In the genomic region with DNA sequence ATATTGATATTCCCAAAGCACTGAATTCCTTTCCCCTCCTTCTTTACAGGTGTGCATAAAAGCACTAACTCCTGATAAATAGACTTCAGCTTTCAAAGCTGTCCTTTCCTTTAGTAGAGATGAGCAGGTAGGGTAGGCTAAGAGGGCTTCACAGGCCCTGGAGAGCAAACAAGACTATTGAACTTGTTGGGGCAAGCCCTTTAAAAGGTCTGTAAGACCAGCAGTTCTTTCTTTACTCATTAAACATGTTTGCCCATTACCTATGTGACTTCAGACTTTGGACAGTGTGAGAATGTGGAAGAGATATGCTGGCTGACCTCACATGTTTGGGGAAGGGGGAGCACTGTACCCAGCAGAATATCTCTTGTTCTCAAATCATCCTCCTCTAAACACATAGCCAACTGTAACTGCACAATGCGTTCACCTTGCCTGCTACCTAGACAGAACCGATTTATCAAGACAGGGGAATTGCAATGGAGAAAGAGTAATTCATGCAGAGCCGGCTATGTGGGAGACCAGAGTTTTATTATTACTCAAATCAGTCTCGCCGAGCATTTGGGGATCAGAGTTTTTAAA, we compare ENCODE assay signal across 23 cellular contexts. TPM values are rescaled to one million over a fixed set of nuclear protein-coding genes. Genes with fewer than 3 reads are reported as not detected.
DNase-seq lines count a peak whose midpoint lies in the region; ATAC-seq, FAIRE-seq and TF ChIP-seq lines count a peak whose summit lies in the region.
"Had no signal": no experiment of that assay in that cellular context is flagged by ENCODE, and none has a peak within 500 bp of the region (broad histone marks: within the 10 kb centered on the region; RNA-seq: fewer than 3 reads in every experiment).

No MANE protein-coding gene starts in this region.

- H3K9me3 Mint-ChIP-seq in GM23338, result peaks cover 25% of the 10 kb centered on the region
- H3K9me3 Mint-ChIP-seq: activated B cell treated with CpG ODN at 0.5 μM for 24 hours; activated CD4-positive, alpha-beta memory T cell treated with anti-CD3 and anti-CD28 coated beads, Interleukin-2, amount 10 ng/mL, durations not matched to agents 7 days and 5 days; stimulated activated memory B cell treated with anti-CD40 and anti-IgM and Interleukin-4, amounts not matched to agents 10 μg/mL and 1 μg/mL and 100 μg/mL, for 72 hours had no signal

- H3F3A ChIP-seq in GM23338 (replicated peaks; ENCODE audit: low read depth), result peaks cover 16% of the 10 kb centered on the region; the same call in 1 of the 2 replicates

- FAIRE-seq in GM12878 (lab: Jason Lieb, UNC), result no peak

- H3K4me3 Mint-ChIP-seq in GM23338, result peak overlapping the region; percentile 7; the same call in 1 of the 3 replicates
- H3K4me3 Mint-ChIP-seq: activated B cell treated with CpG ODN at 0.5 μM for 24 hours; activated CD4-positive, alpha-beta memory T cell treated with anti-CD3 and anti-CD28 coated beads, Interleukin-2, amount 10 ng/mL, durations not matched to agents 7 days and 5 days; CD14-positive monocyte; stimulated activated memory B cell treated with anti-CD40 and anti-IgM and Interleukin-4, amounts not matched to agents 10 μg/mL and 1 μg/mL and 100 μg/mL, for 72 hours had no signal

- H2AFZ ChIP-seq in GM23338 (no peak overlapping the region), GM12878 (ENCODE audit: control insufficient read depth, low read depth, low read length) (no peak overlapping the region)

- no peaks in the 10 kb centered on the region for H3K27me3 ChIP-seq in GM23338 (ENCODE audit: insufficient read depth)
- H3K27me3 ChIP-seq in GM12878 (replicated peaks in 1 of 2; ENCODE audit: control insufficient read depth in 2 of 2, insufficient read depth in 2 of 2, low read length in 1 of 2), result no peaks in the 10 kb centered on the region
- no peaks in the 10 kb centered on the region for H3K27me3 ChIP-seq in A673 (replicated peaks; ENCODE audit: insufficient read depth, low read depth, low read length, poor library complexity)

- no peaks in the 10 kb centered on the region for H4K20me1 ChIP-seq in GM23338 (replicated peaks; ENCODE audit: insufficient read depth)
- no peaks in the 10 kb centered on the region for H4K20me1 ChIP-seq in GM12878 (ENCODE audit: control insufficient read depth, insufficient read depth)

- peaks cover 34% of the 10 kb centered on the region for H3K4me1 ChIP-seq in GM23338 (ENCODE audit: insufficient read depth)
- H3K4me1 ChIP-seq in GM12878 (ENCODE audit: control insufficient read depth, insufficient read depth, low read length), result no peaks in the 10 kb centered on the region
- H3K4me1 ChIP-seq in A673 (ENCODE audit: insufficient read depth, low read length, poor library complexity, severe bottlenecking), result no peaks in the 10 kb centered on the region

- CTCF ChIA-PET in GM12878 (lab: Yijun Ruan, JAX) (interaction anchor here (1.0 kb wide), 1 partner anchor 26 kb away, joined by 3 read pairs; no protein-coding TSS in a partner anchor), A673 (lab: Charles Lee) (no interaction called here)

- SMC1A ChIA-PET in GM12878 (lab: Charles Lee; ENCODE audit: uncharacterized antibody, unreplicated experiment), result interaction anchor here (1.2 kb wide), 1 partner anchor 13 kb away, joined by 3 read pairs; no protein-coding TSS in a partner anchor

- peaks cover 11% of the 10 kb centered on the region; the same call in 1 of the 2 replicates for H3K9me2 ChIP-seq in GM23338 (ENCODE audit: insufficient read depth)

- DNase-seq in GM23338 (ENCODE audit: low spot score) (no peak), LNCaP clone FGC (ENCODE audit: low read depth) (peak; percentile 23), GM12878 (ENCODE audit: low read depth, low spot score) (no peak), left kidney (ENCODE audit: low read depth, low spot score) (peak; percentile 17), A673 (ENCODE audit: low spot score) (no peak)
- no peak for DNase-seq in activated T-cell treated with anti-CD3 and anti-CD28 coated beads, Interleukin-2, amount 50 U/mL, for 1 hour
- DNase-seq: activated B cell treated with CpG ODN at 0.5 μM for 24 hours; activated CD4-positive, alpha-beta memory T cell treated with anti-CD3 and anti-CD28 coated beads, Interleukin-2, amount 10 ng/mL, durations not matched to agents 7 days and 5 days; activated gamma-delta T cell treated with Interleukin-2 at 50 U/mL for 16 hours; GDM1; left ventricle myocardium superior; NCI-H1048; NCI-H69 had no signal

- H3K27me3 Mint-ChIP-seq in GM23338 (ENCODE audit: insufficient read depth, low read depth, poor library complexity), result peaks cover 4% of the 10 kb centered on the region
- H3K27me3 Mint-ChIP-seq: activated B cell treated with CpG ODN at 0.5 μM for 24 hours; activated CD4-positive, alpha-beta memory T cell treated with anti-CD3 and anti-CD28 coated beads, Interleukin-2, amount 10 ng/mL, durations not matched to agents 7 days and 5 days had no signal

- H3K36me3 ChIP-seq in GM23338 (ENCODE audit: insufficient read depth), result peaks cover 4% of the 10 kb centered on the region
- no peaks in the 10 kb centered on the region for H3K36me3 ChIP-seq in GM12878 (ENCODE audit: control insufficient read depth in 2 of 2, insufficient read depth in 2 of 2, low read length in 1 of 2)
- no peaks in the 10 kb centered on the region for H3K36me3 ChIP-seq in A673 (ENCODE audit: insufficient read depth, low read length, poor library complexity, severe bottlenecking)

- H3K9me3 ChIP-seq in GM12878 (replicated peaks; ENCODE audit: control insufficient read depth, insufficient read depth, low read length), result no peaks in the 10 kb centered on the region
- no peaks in the 10 kb centered on the region for H3K9me3 ChIP-seq in A673 (ENCODE audit: low read depth, low read length, poor library complexity, severe bottlenecking)

- TF ChIP-seq EP300 in GM12878 (IDR thresholded peaks at IDR 0.05; ENCODE audit: borderline replicate concordance in 1 of 2, control insufficient read depth in 1 of 2, low read depth in 2 of 2, low read length in 2 of 2), result no peak

- 76% methylated on average over 5 of the region's 5 CpGs for WGBS in GM12878 (ENCODE audit: insufficient coverage, insufficient replicate concordance, low lambda C conversion rate, missing lambda C conversion rate)

- no peak overlapping the region for H3K9ac ChIP-seq in GM12878 (ENCODE audit: control insufficient read depth, insufficient read depth, low read length)

- TF ChIP-seq POLR2A in GM12878 (IDR thresholded peaks at IDR 0.05; ENCODE audit: low read depth, low read length), result no peak

- intact Hi-C loops in GM12878 (cut with micrococcal nuclease; ENCODE audit: unreplicated experiment), result no loop called here
- intact Hi-C loops in A673 (cut with micrococcal nuclease; ENCODE audit: unreplicated experiment), result no loop called here

- peak overlapping the region; percentile 95 for H3K27ac ChIP-seq in GM23338 (ENCODE audit: low read depth)
- no peak overlapping the region for H3K27ac ChIP-seq in GM12878 (ENCODE audit: control insufficient read depth, insufficient read depth)
- no peak overlapping the region for H3K27ac ChIP-seq in A673 (ENCODE audit: low read depth, low read length, poor library complexity, severe bottlenecking)
- H3K27ac ChIP-seq: coronary artery, skin epidermis had no signal

- BruUV-seq in GM12878 (replicated peaks; lab: Mats Ljungman, UMichigan) (no TSS peak), A673 (replicated peaks; lab: Mats Ljungman, UMichigan) (no TSS peak)

- RAD21 ChIA-PET in GM12878 (lab: Charles Lee; ENCODE audit: unreplicated experiment), result interaction anchor here (1.5 kb wide), 1 partner anchor 19 kb away, joined by 8 read pairs; no protein-coding TSS in a partner anchor

- peak overlapping the region; percentile 88 for H3K27ac Mint-ChIP-seq in GM23338
- H3K27ac Mint-ChIP-seq: activated B cell treated with CpG ODN at 0.5 μM for 24 hours; activated CD4-positive, alpha-beta memory T cell treated with anti-CD3 and anti-CD28 coated beads, Interleukin-2, amount 10 ng/mL, durations not matched to agents 7 days and 5 days; CD14-positive monocyte; stimulated activated memory B cell treated with anti-CD40 and anti-IgM and Interleukin-4, amounts not matched to agents 10 μg/mL and 1 μg/mL and 100 μg/mL, for 72 hours had no signal

- H3K4me2 ChIP-seq in GM23338 (peak overlapping the region; percentile 2), GM12878 (ENCODE audit: control insufficient read depth, insufficient read depth) (no peak overlapping the region)

- H3K36me3 Mint-ChIP-seq in GM23338 (ENCODE audit: low read depth), result peaks cover 32% of the 10 kb centered on the region; the same call in 2 of the 3 replicates
- H3K36me3 Mint-ChIP-seq: CD14-positive monocyte; stimulated activated memory B cell treated with anti-CD40 and anti-IgM and Interleukin-4, amounts not matched to agents 10 μg/mL and 1 μg/mL and 100 μg/mL, for 72 hours had no signal

- TF ChIP-seq RAD21 in GM12878 (IDR thresholded peaks at IDR 0.05; ENCODE audit: insufficient read depth, low read depth, low read length), result no peak

- H3K79me2 ChIP-seq in GM23338 (replicated peaks; ENCODE audit: insufficient read depth) (no peaks in the 10 kb centered on the region), GM12878 (ENCODE audit: control insufficient read depth, insufficient read depth, low read length) (no peaks in the 10 kb centered on the region)

- POLR2A ChIA-PET in GM12878 (lab: Charles Lee) (interaction anchor here (1.0 to 1.6 kb wide), 2 partner anchors 19 to 23 kb away, joined by 3 read pairs; no protein-coding TSS in a partner anchor), A673 (lab: Charles Lee; ENCODE audit: low non-redundant PET) (no interaction called here)

- TF ChIP-seq CTCF in GM23338 (conservative IDR thresholded peaks at IDR 0.05; ENCODE audit: low read depth in 2 of 2) (no peak), LNCaP clone FGC (IDR thresholded peaks at IDR 0.05; ENCODE audit: control insufficient read depth, extremely low read depth, insufficient read depth) (no peak), GM12878 (IDR thresholded peaks at IDR 0.05 in 2 of 3, conservative IDR thresholded peaks at IDR 0.05 in 1 of 3; ENCODE audit: control insufficient read depth in 2 of 3, extremely low read depth in 1 of 3, insufficient read depth in 1 of 3, low read depth in 3 of 3, low read length in 3 of 3) (no peak), A673 (conservative IDR thresholded peaks at IDR 0.05; ENCODE audit: low read depth, low read length) (no peak)

- in situ Hi-C loops in GM12878 (cut with MboI), result no loop called here

- ATAC-seq in GM23338 (peak; percentile 52), GM12878 (peak; percentile 54), HG02981 (IDR thresholded peaks at IDR 0.05; ENCODE audit: unreplicated experiment) (no peak), GM19452 (IDR thresholded peaks at IDR 0.05; ENCODE audit: unreplicated experiment) (no peak)
- ATAC-seq: left ventricle myocardium superior; stimulated activated memory B cell treated with anti-CD40 and anti-IgM and Interleukin-4, amounts not matched to agents 10 μg/mL and 1 μg/mL and 100 μg/mL, for 72 hours had no signal

- peaks cover 55% of the 10 kb centered on the region for H3K4me1 Mint-ChIP-seq in GM23338
- H3K4me1 Mint-ChIP-seq: activated B cell treated with CpG ODN at 0.5 μM for 24 hours; activated CD4-positive, alpha-beta memory T cell treated with anti-CD3 and anti-CD28 coated beads, Interleukin-2, amount 10 ng/mL, durations not matched to agents 7 days and 5 days; CD14-positive monocyte; stimulated activated memory B cell treated with anti-CD40 and anti-IgM and Interleukin-4, amounts not matched to agents 10 μg/mL and 1 μg/mL and 100 μg/mL, for 72 hours had no signal

- no peak overlapping the region for H3K4me3 ChIP-seq in GM23338
- H3K4me3 ChIP-seq in LNCaP clone FGC (ENCODE audit: low read depth, low read length), result no peak overlapping the region
- H3K4me3 ChIP-seq in GM12878, result no peak overlapping the region
- no peak overlapping the region for H3K4me3 ChIP-seq in A673 (ENCODE audit: low read depth, low read length, poor library complexity, severe bottlenecking)
- H3K4me3 ChIP-seq: coronary artery, skin epidermis had no signal

RNA-seq across cellular contexts. Expression of a gene that starts 27.1 kb away (rescaled TPM):
- not detected in 2 replicates for total RNA-seq in GM23338 (2014; rRNA removed; shearing (Covaris generic))
- polyA plus RNA-seq in GM23338 (2016; fragmentation: Nextera tagmentation; extraction: Ambion mirVana) (not detected in 2 replicates), GM12878 (2011; rRNA removed) (not detected in 2 replicates), GM12878 (2014; fragmentation: Illumina TruSeq; extraction: Trizol) (not detected in 2 replicates), GM12878 (2014; fragmentation: Nextera tagmentation; extraction: Ambion mirVana) (not detected), GM12878 (2014; rRNA removed) (not detected in 2 replicates), GM12878 (2016; fragmentation: Nextera tagmentation; extraction: Ambion mirVana) (not detected)
- total RNA-seq in GM12878 (2013; cell fraction: nucleolus; rRNA removed), result not detected in 2 replicates
- total RNA-seq in GM12878 (2014; rRNA removed) (not detected in 2 replicates), GM12878 (2014; rRNA removed; fragmentation: Illumina TruSeq; extraction: Trizol) (not detected in 2 replicates), GM12878 (2021) (not detected in 2 replicates), A673 (2021) (not detected in 2 replicates)
- not detected for polyA plus RNA-seq in GM12878 (2011; ENCODE audit: low read depth)
- polyA plus RNA-seq in GM12878 (2011; cell fraction: cytosol; rRNA removed), result not detected in 2 replicates
- polyA plus RNA-seq in GM12878 (2011; cell fraction: nucleus; rRNA removed), result not detected in 2 replicates
- polyA plus RNA-seq in GM12878 (2012), result not detected in 2 replicates
- polyA minus RNA-seq in GM12878 (2011; rRNA and poly(A)+ RNA removed), result not detected in 2 replicates
- polyA minus RNA-seq in GM12878 (2011; cell fraction: cytosol; rRNA and poly(A)+ RNA removed), result not detected in 2 replicates
- not detected in 2 replicates for polyA minus RNA-seq in GM12878 (2011; cell fraction: nucleus; rRNA and poly(A)+ RNA removed)
- total RNA-seq: activated B cell treated with CpG ODN at 0.5 μM for 24 hours; activated CD4-positive, alpha-beta memory T cell treated with anti-CD3 and anti-CD28 coated beads, Interleukin-2, amount 10 ng/mL, durations not matched to agents 7 days and 5 days; fibroblast of lung; glomerular endothelial cell; left ventricle myocardium superior; pulmonary artery endothelial cell; temporal lobe had no signal
- polyA plus RNA-seq: CD14-positive monocyte, fibroblast of lung had no signal

Comparison
In these comparisons a context has a peak if more than half of its experiments do, and no peak if none do; other contexts are left out.
1. ATAC-seq: peak in GM23338 (single experiment) and GM12878 (single experiment); none in HG02981 (single experiment) and GM19452 (single experiment).
2. DNase-seq: peak in LNCaP clone FGC (single experiment) and left kidney (single experiment); none in GM23338 (single experiment), GM12878 (single experiment), A673 (single experiment) and activated T-cell treated with anti-CD3 and anti-CD28 coated beads, Interleukin-2, amount 50 U/mL, for 1 hour (single experiment).